15 cellular contexts compared by ENCODE assay signal in genomic region chr14:58736606-58737005, GRCh38.
"Had no signal": no experiment of that assay in that cellular context is flagged by ENCODE, and none has a peak within 500 bp of the region (broad histone marks: within the 10 kb centered on the region; RNA-seq: fewer than 3 reads in every experiment).

No MANE protein-coding gene starts in this region.

- H3K4me3 ChIP-seq: ascending aorta, prostate gland, right atrium auricular region, tibial artery had no signal

- H3K27ac ChIP-seq: ascending aorta, prostate gland, right atrium auricular region, tibial artery had no signal

- DNase-seq: activated CD4-positive, alpha-beta T cell treated with anti-CD3 and anti-CD28 coated beads, Interleukin-2, amount 50 U/mL, for 1 hour; activated CD4-positive, CD25-positive, alpha-beta regulatory T cell treated with anti-CD3 and anti-CD28 coated beads, Interleukin-2, amount 50 U/mL, for 72 hours; activated CD8-positive, alpha-beta memory T cell treated with anti-CD3 and anti-CD28 coated beads, Interleukin-2, amount 50 U/mL, for 4 hours; activated gamma-delta T cell; activated T-cell treated with anti-CD3 and anti-CD28 coated beads, Interleukin-2, amount 50 U/mL, for 48 hours; stimulated activated naive CD8-positive, alpha-beta T cell treated with anti-CD3 and anti-CD28 coated beads, Interleukin-15, Interleukin-2, amounts not matched to agents 100 U/mL and 50 U/mL, for 24 hours; substantia nigra; T-helper 1 cell; T-helper 9 cell; tibial artery had no signal

- H3K4me1 ChIP-seq: prostate gland, right atrium auricular region had no signal

- H3K9me3 ChIP-seq: ascending aorta, prostate gland, right atrium auricular region, tibial artery had no signal

- H3K36me3 ChIP-seq: ascending aorta, prostate gland, right atrium auricular region, tibial artery had no signal

- H3K27me3 ChIP-seq: ascending aorta, right atrium auricular region, tibial artery had no signal

- FAIRE-seq: bronchial epithelial cell, urothelium cell line had no signal

- ATAC-seq: stimulated activated naive CD8-positive, alpha-beta T cell treated with anti-CD3 and anti-CD28 coated beads, Interleukin-15, Interleukin-2, amounts not matched to agents 100 U/mL and 50 U/mL, for 24 hours had no signal
